ENCODE assay signal across 20 cellular contexts in the genomic region with DNA sequence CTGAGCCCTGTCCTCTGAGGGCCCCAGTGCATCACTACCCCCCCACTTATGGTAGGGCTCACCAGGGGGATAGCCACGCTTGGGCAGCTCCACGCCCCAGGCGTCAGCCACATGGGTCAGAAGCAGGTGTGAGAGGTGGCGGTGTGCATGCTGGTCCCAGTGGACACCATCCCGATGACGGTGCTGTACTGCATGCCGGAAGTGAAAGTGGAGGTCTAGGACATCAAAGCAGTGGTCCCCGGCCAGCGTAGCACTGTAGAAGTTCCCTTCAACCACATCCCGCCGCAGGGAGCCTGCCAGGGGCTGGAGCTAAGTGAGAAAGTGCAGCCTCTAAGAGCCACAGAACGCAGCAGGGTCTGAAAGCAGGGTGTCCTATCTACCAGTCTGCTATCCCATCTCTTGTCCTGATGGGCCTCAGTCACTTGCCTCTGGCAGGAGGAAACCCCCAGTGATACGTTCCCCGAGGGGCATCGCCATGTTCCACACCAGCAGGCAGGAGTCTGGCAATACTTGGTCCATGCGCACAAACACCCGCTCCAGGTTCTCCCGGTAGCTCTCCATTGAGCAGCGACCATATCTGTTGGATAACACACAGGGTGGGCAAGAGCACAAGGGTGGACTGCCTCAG. TPM values are rescaled to one million over a fixed set of nuclear protein-coding genes. Genes with fewer than 3 reads are reported as not detected.
DNase-seq lines count a peak whose midpoint lies in the region; ATAC-seq, FAIRE-seq and TF ChIP-seq lines count a peak whose summit lies in the region.
"Had no signal": no experiment of that assay in that cellular context is flagged by ENCODE, and none has a peak within 500 bp of the region (broad histone marks: within the 10 kb centered on the region; RNA-seq: fewer than 3 reads in every experiment).

No MANE protein-coding gene starts in this region.

- H3K27me3 ChIP-seq in GM12878 (replicated peaks in 1 of 2; ENCODE audit: control insufficient read depth in 2 of 2, insufficient read depth in 2 of 2, low read length in 1 of 2), result no peaks in the 10 kb centered on the region
- no peaks in the 10 kb centered on the region for H3K27me3 ChIP-seq in osteoblast (ENCODE audit: insufficient read depth, low read length)
- H3K27me3 ChIP-seq: esophagus squamous epithelium, pancreas, transverse colon had no signal

- peak overlapping the region; percentile 10 for H3K27ac Mint-ChIP-seq in activated T-cell treated with anti-CD3 and anti-CD28 coated beads, Interleukin-2, amount 50 U/mL, for 24 hours
- H3K27ac Mint-ChIP-seq in activated T-cell treated with anti-CD3 and anti-CD28 coated beads, Interleukin-2, amount 50 U/mL, for 72 hours, result no peak overlapping the region

- peaks cover 53% of the 10 kb centered on the region for H3K36me3 Mint-ChIP-seq in activated T-cell treated with anti-CD3 and anti-CD28 coated beads, Interleukin-2, amount 50 U/mL, for 24 hours (ENCODE audit: low read depth)
- H3K36me3 Mint-ChIP-seq in activated T-cell treated with anti-CD3 and anti-CD28 coated beads, Interleukin-2, amount 50 U/mL, for 72 hours (ENCODE audit: insufficient read depth in 2 of 2), result peaks cover 4 to 7% of the 10 kb centered on the region in 2 donors

- SMC1A ChIA-PET in GM12878 (lab: Charles Lee; ENCODE audit: uncharacterized antibody, unreplicated experiment), result interaction anchor here (1.2 kb wide), 1 partner anchor 11 kb away, joined by 3 read pairs; no protein-coding TSS in a partner anchor

- H3K4me3 ChIP-seq in GM12878 (no peak overlapping the region), osteoblast (ENCODE audit: insufficient read depth, low read length) (no peak overlapping the region)
- H3K4me3 ChIP-seq: esophagus squamous epithelium, pancreas, skin epidermis, transverse colon had no signal

- TF ChIP-seq POLR2A in GM12878 (IDR thresholded peaks at IDR 0.05; ENCODE audit: low read depth, low read length), result no peak

- peaks cover 3% of the 10 kb centered on the region for H3K9me3 Mint-ChIP-seq in activated T-cell treated with anti-CD3 and anti-CD28 coated beads, Interleukin-2, amount 50 U/mL, for 24 hours
- H3K9me3 Mint-ChIP-seq in activated T-cell treated with anti-CD3 and anti-CD28 coated beads, Interleukin-2, amount 50 U/mL, for 72 hours, result peaks cover 0 to 2% of the 10 kb centered on the region in 2 donors

- H3K27ac ChIP-seq in GM12878 (ENCODE audit: control insufficient read depth, insufficient read depth) (no peak overlapping the region), osteoblast (ENCODE audit: low read depth, low read length) (no peak overlapping the region)
- H3K27ac ChIP-seq: esophagus squamous epithelium, pancreas, skin epidermis, transverse colon had no signal

- CTCF ChIA-PET in GM12878 (lab: Yijun Ruan, JAX), result interaction anchor here (0.5 kb wide), 1 partner anchor 308 kb away, joined by 4 read pairs; no protein-coding TSS in a partner anchor

- POLR2A ChIA-PET in GM12878 (lab: Charles Lee), result interaction anchor here (0.6 kb wide), 1 partner anchor 364 kb away, joined by 4 read pairs; no protein-coding TSS in a partner anchor

- peaks cover 6% of the 10 kb centered on the region; the same call in 1 of the 2 replicates for H3K79me2 ChIP-seq in GM12878 (ENCODE audit: control insufficient read depth, insufficient read depth, low read length)
- H3K79me2 ChIP-seq in osteoblast (ENCODE audit: insufficient read depth, low read length), result peaks cover 18% of the 10 kb centered on the region

- H3K36me3 ChIP-seq in GM12878 (ENCODE audit: control insufficient read depth in 2 of 2, insufficient read depth in 2 of 2, low read length in 1 of 2), result no peaks in the 10 kb centered on the region
- H3K36me3 ChIP-seq in osteoblast (ENCODE audit: insufficient read depth, low read length), result peaks cover 20% of the 10 kb centered on the region
- H3K36me3 ChIP-seq: pancreas, transverse colon had no signal

- no peak for FAIRE-seq in GM12878 (lab: Jason Lieb, UNC)
- FAIRE-seq: pancreas had no signal

- no peak for DNase-seq in activated T-cell treated with anti-CD3 and anti-CD28 coated beads, Interleukin-2, amount 50 U/mL, for 24 hours
- DNase-seq in activated T-cell treated with anti-CD3 and anti-CD28 coated beads, Interleukin-2, amount 50 U/mL, for 72 hours, result no peak
- DNase-seq in GM10266 (ENCODE audit: extremely low spot score), result peak; percentile 20
- DNase-seq in GM12878 (ENCODE audit: low read depth, low spot score), result peak; percentile 34
- DNase-seq in osteoblast (ENCODE audit: insufficient read length, low spot score, missing footprints), result peak; percentile 58
- DNase-seq: ACHN; activated CD4-positive, alpha-beta T cell treated with anti-CD3 and anti-CD28 coated beads, Interleukin-2, amount 50 U/mL, for 4 hours; Caco-2; esophagus squamous epithelium; GF-D8; islet precursor cell; NCI-H226; Right ventricle myocardium superior; transverse colon had no signal

- no peak for ATAC-seq in activated T-cell treated with anti-CD3 and anti-CD28 coated beads, Interleukin-2, amount 50 U/mL, for 72 hours (replicated peaks in 1 of 2)
- ATAC-seq in GM12878 (peak; percentile 65), HG02610 (IDR thresholded peaks at IDR 0.05; ENCODE audit: unreplicated experiment) (no peak), HG03457 (IDR thresholded peaks at IDR 0.05; ENCODE audit: unreplicated experiment) (no peak)
- ATAC-seq in activated CD4-positive, CD25-positive, alpha-beta regulatory T cell treated with anti-CD3 and anti-CD28 coated beads, Interleukin-2, amount 50 U/mL, for 24 hours, result no peak
- ATAC-seq: pancreas had no signal

- no peak overlapping the region for H3K9ac ChIP-seq in GM12878 (ENCODE audit: control insufficient read depth, insufficient read depth, low read length)

- RAD21 ChIA-PET in GM12878 (lab: Charles Lee; ENCODE audit: unreplicated experiment), result no interaction called here

- peaks cover 14% of the 10 kb centered on the region for H3K4me1 ChIP-seq in GM12878 (ENCODE audit: control insufficient read depth, insufficient read depth, low read length)
- H3K4me1 ChIP-seq in osteoblast (ENCODE audit: insufficient read depth, low read length), result peaks cover 12% of the 10 kb centered on the region

- peaks cover 20% of the 10 kb centered on the region for H3K4me1 Mint-ChIP-seq in activated T-cell treated with anti-CD3 and anti-CD28 coated beads, Interleukin-2, amount 50 U/mL, for 24 hours (ENCODE audit: low read depth)
- H3K4me1 Mint-ChIP-seq in activated T-cell treated with anti-CD3 and anti-CD28 coated beads, Interleukin-2, amount 50 U/mL, for 72 hours (ENCODE audit: low read depth), result peaks cover 20% of the 10 kb centered on the region

- H3K4me2 ChIP-seq in GM12878 (ENCODE audit: control insufficient read depth, insufficient read depth), result peak overlapping the region; percentile 10
- H3K4me2 ChIP-seq in osteoblast (ENCODE audit: insufficient read depth, low read length), result no peak overlapping the region

- WGBS in GM12878 (ENCODE audit: insufficient coverage, insufficient replicate concordance, low lambda C conversion rate, missing lambda C conversion rate), result 73% methylated on average over 19 of the region's 19 CpGs

- H4K20me1 ChIP-seq in GM12878 (ENCODE audit: control insufficient read depth, insufficient read depth), result no peaks in the 10 kb centered on the region
- no peaks in the 10 kb centered on the region for H4K20me1 ChIP-seq in osteoblast (ENCODE audit: insufficient read depth, low read length)

- H3K4me3 Mint-ChIP-seq in activated T-cell treated with anti-CD3 and anti-CD28 coated beads, Interleukin-2, amount 50 U/mL, for 24 hours, result peak overlapping the region; percentile 20
- peak overlapping the region in 1 of 2 donors; percentile 6 for H3K4me3 Mint-ChIP-seq in activated T-cell treated with anti-CD3 and anti-CD28 coated beads, Interleukin-2, amount 50 U/mL, for 72 hours

- H2AFZ ChIP-seq in GM12878 (ENCODE audit: control insufficient read depth, low read depth, low read length), result no peak overlapping the region
- no peak overlapping the region for H2AFZ ChIP-seq in osteoblast (ENCODE audit: low read length)

- H3K9me3 ChIP-seq in GM12878 (replicated peaks; ENCODE audit: control insufficient read depth, insufficient read depth, low read length) (no peaks in the 10 kb centered on the region), osteoblast (ENCODE audit: low read depth, low read length) (no peaks in the 10 kb centered on the region)
- H3K9me3 ChIP-seq: Caco-2, esophagus squamous epithelium, pancreas, transverse colon had no signal

- in situ Hi-C loops in GM12878 (cut with MboI), result no loop called here

- no peaks in the 10 kb centered on the region for H3K27me3 Mint-ChIP-seq in activated T-cell treated with anti-CD3 and anti-CD28 coated beads, Interleukin-2, amount 50 U/mL, for 24 hours
- no peaks in the 10 kb centered on the region for H3K27me3 Mint-ChIP-seq in activated T-cell treated with anti-CD3 and anti-CD28 coated beads, Interleukin-2, amount 50 U/mL, for 72 hours (ENCODE audit: low read depth)

- intact Hi-C loops in GM12878 (cut with micrococcal nuclease; ENCODE audit: unreplicated experiment), result no loop called here

- no peak for TF ChIP-seq RAD21 in GM12878 (IDR thresholded peaks at IDR 0.05; ENCODE audit: insufficient read depth, low read depth, low read length)

- no peak for TF ChIP-seq EP300 in GM12878 (IDR thresholded peaks at IDR 0.05; ENCODE audit: borderline replicate concordance in 1 of 2, control insufficient read depth in 1 of 2, low read depth in 2 of 2, low read length in 2 of 2)

- BruUV-seq in GM12878 (replicated peaks; lab: Mats Ljungman, UMichigan), result no TSS peak

- TF ChIP-seq CTCF in GM10266 (IDR thresholded peaks at IDR 0.05; ENCODE audit: control insufficient read depth, insufficient read depth, low read depth, missing control alignments), result no peak
- no peak for TF ChIP-seq CTCF in GM12878 (IDR thresholded peaks at IDR 0.05 in 2 of 3, conservative IDR thresholded peaks at IDR 0.05 in 1 of 3; ENCODE audit: control insufficient read depth in 2 of 3, extremely low read depth in 1 of 3, insufficient read depth in 1 of 3, low read depth in 3 of 3, low read length in 3 of 3)
- no peak for TF ChIP-seq CTCF in osteoblast (IDR thresholded peaks at IDR 0.05; ENCODE audit: extremely low read depth, low read depth, low read length)

RNA-seq across cellular contexts. Expression of gene PCED1A, which starts 2.2 kb away (rescaled TPM):
- total RNA-seq in activated T-cell treated with anti-CD3 and anti-CD28 coated beads, Interleukin-2, amount 50 U/mL, for 72 hours, result 10 to 100 TPM; 52.8 to 58.9 TPM
- total RNA-seq in GM12878 (2013; cell fraction: nucleolus; rRNA removed), result 46.9 and 56.1 TPM in 2 replicates
- total RNA-seq in GM12878 (2014; rRNA removed) (16.0 and 17.8 TPM in 2 replicates), GM12878 (2014; rRNA removed; fragmentation: Illumina TruSeq; extraction: Trizol) (9.1 and 9.5 TPM in 2 replicates), GM12878 (2021) (24.0 and 28.6 TPM in 2 replicates), osteoblast (21.5 and 24.2 TPM in 2 replicates)
- polyA plus RNA-seq in GM12878 (2011; ENCODE audit: low read depth), result 11.6 TPM
- polyA plus RNA-seq in GM12878 (2011; rRNA removed) (9.1 and 18.8 TPM in 2 replicates), GM12878 (2014; fragmentation: Illumina TruSeq; extraction: Trizol) (3.9 and 11.3 TPM in 2 replicates), GM12878 (2014; fragmentation: Nextera tagmentation; extraction: Ambion mirVana) (10 to 100 TPM in 1 of 2 experiments, 1 to 10 TPM in 1; 4.5 to 12.7 TPM), GM12878 (2014; rRNA removed) (30.9 and 33.7 TPM in 2 replicates), GM12878 (2016; fragmentation: Nextera tagmentation; extraction: Ambion mirVana) (10 to 100 TPM in 1 of 2 experiments, 1 to 10 TPM in 1; 7.0 to 11.2 TPM)
- 20.9 and 28.3 TPM in 2 replicates for polyA plus RNA-seq in GM12878 (2011; cell fraction: cytosol; rRNA removed)
- 114 and 156 TPM in 2 replicates for polyA plus RNA-seq in GM12878 (2011; cell fraction: nucleus; rRNA removed)
- polyA plus RNA-seq in GM12878 (2012), result 30.4 and 31.3 TPM in 2 replicates
- polyA minus RNA-seq in GM12878 (2011; rRNA and poly(A)+ RNA removed), result 4.1 and 6.3 TPM in 2 replicates
- 6.7 and 10.7 TPM in 2 replicates for polyA minus RNA-seq in GM12878 (2011; cell fraction: cytosol; rRNA and poly(A)+ RNA removed)
- 16.2 and 19.4 TPM in 2 replicates for polyA minus RNA-seq in GM12878 (2011; cell fraction: nucleus; rRNA and poly(A)+ RNA removed)

RNA-seq across cellular contexts. Expression of gene VPS16, which starts 2.3 kb away (rescaled TPM):
- 10 to 100 TPM; 54.3 to 60.7 TPM for total RNA-seq in activated T-cell treated with anti-CD3 and anti-CD28 coated beads, Interleukin-2, amount 50 U/mL, for 72 hours
- 24.4 and 24.7 TPM in 2 replicates for total RNA-seq in GM12878 (2013; cell fraction: nucleolus; rRNA removed)
- total RNA-seq in GM12878 (2014; rRNA removed) (26.6 and 27.2 TPM in 2 replicates), GM12878 (2014; rRNA removed; fragmentation: Illumina TruSeq; extraction: Trizol) (16.1 and 16.8 TPM in 2 replicates), GM12878 (2021) (35.9 and 37.5 TPM in 2 replicates), osteoblast (36.2 and 40.1 TPM in 2 replicates)
- polyA plus RNA-seq in GM12878 (2011; ENCODE audit: low read depth), result 15.1 TPM
- polyA plus RNA-seq in GM12878 (2011; rRNA removed) (15.6 and 29.9 TPM in 2 replicates), GM12878 (2014; fragmentation: Illumina TruSeq; extraction: Trizol) (9.5 and 18.1 TPM in 2 replicates), GM12878 (2014; fragmentation: Nextera tagmentation; extraction: Ambion mirVana) (10 to 100 TPM in 1 of 2 experiments, 1 to 10 TPM in 1; 8.4 to 19.4 TPM), GM12878 (2014; rRNA removed) (31.8 and 34.3 TPM in 2 replicates), GM12878 (2016; fragmentation: Nextera tagmentation; extraction: Ambion mirVana) (10 to 100 TPM; 26.3 to 26.5 TPM)
- 32.6 and 42.1 TPM in 2 replicates for polyA plus RNA-seq in GM12878 (2011; cell fraction: cytosol; rRNA removed)
- polyA plus RNA-seq in GM12878 (2011; cell fraction: nucleus; rRNA removed), result 161 and 180 TPM in 2 replicates
- polyA plus RNA-seq in GM12878 (2012), result 22.8 and 23.0 TPM in 2 replicates
- 31.6 and 44.2 TPM in 2 replicates for polyA minus RNA-seq in GM12878 (2011; rRNA and poly(A)+ RNA removed)
- polyA minus RNA-seq in GM12878 (2011; cell fraction: cytosol; rRNA and poly(A)+ RNA removed), result 14.2 and 15.5 TPM in 2 replicates
- 34.2 and 39.6 TPM in 2 replicates for polyA minus RNA-seq in GM12878 (2011; cell fraction: nucleus; rRNA and poly(A)+ RNA removed)

RNA-seq across cellular contexts. Expression of gene TMEM239, which starts 22.1 kb away (rescaled TPM):
- total RNA-seq in activated T-cell treated with anti-CD3 and anti-CD28 coated beads, Interleukin-2, amount 50 U/mL, for 72 hours, result not detected
- total RNA-seq in GM12878 (2013; cell fraction: nucleolus; rRNA removed), result not detected in 2 replicates
- total RNA-seq in GM12878 (2014; rRNA removed) (not detected in 2 replicates), GM12878 (2014; rRNA removed; fragmentation: Illumina TruSeq; extraction: Trizol) (not detected in 2 replicates), GM12878 (2021) (not detected in 2 replicates), osteoblast (under 0.01 TPM in 1 of 2 replicates, not detected in the other)
- polyA plus RNA-seq in GM12878 (2011; ENCODE audit: low read depth), result not detected
- polyA plus RNA-seq in GM12878 (2011; rRNA removed) (not detected in 2 replicates), GM12878 (2014; fragmentation: Illumina TruSeq; extraction: Trizol) (not detected in 2 replicates), GM12878 (2014; fragmentation: Nextera tagmentation; extraction: Ambion mirVana) (not detected), GM12878 (2014; rRNA removed) (not detected in 2 replicates), GM12878 (2016; fragmentation: Nextera tagmentation; extraction: Ambion mirVana) (not detected)
- polyA plus RNA-seq in GM12878 (2011; cell fraction: cytosol; rRNA removed), result not detected in 2 replicates
- polyA plus RNA-seq in GM12878 (2011; cell fraction: nucleus; rRNA removed), result not detected in 2 replicates
- not detected in 2 replicates for polyA plus RNA-seq in GM12878 (2012)
- polyA minus RNA-seq in GM12878 (2011; rRNA and poly(A)+ RNA removed), result not detected in 2 replicates
- polyA minus RNA-seq in GM12878 (2011; cell fraction: cytosol; rRNA and poly(A)+ RNA removed), result not detected in 2 replicates
- polyA minus RNA-seq in GM12878 (2011; cell fraction: nucleus; rRNA and poly(A)+ RNA removed), result not detected in 2 replicates
- total RNA-seq: Caco-2, esophagus squamous epithelium, HT-29, pancreas, Right ventricle myocardium superior, transverse colon had no signal
- polyA plus RNA-seq: pancreas had no signal

RNA-seq across cellular contexts. Expression of gene C20orf141, which starts 23.5 kb away (rescaled TPM):
- not detected for total RNA-seq in activated T-cell treated with anti-CD3 and anti-CD28 coated beads, Interleukin-2, amount 50 U/mL, for 72 hours
- not detected in 2 replicates for total RNA-seq in GM12878 (2013; cell fraction: nucleolus; rRNA removed)
- total RNA-seq in GM12878 (2014; rRNA removed) (not detected in 2 replicates), GM12878 (2014; rRNA removed; fragmentation: Illumina TruSeq; extraction: Trizol) (not detected in 2 replicates), GM12878 (2021) (not detected in 2 replicates), osteoblast (0.29 and 0.36 TPM in 2 replicates)
- not detected for polyA plus RNA-seq in GM12878 (2011; ENCODE audit: low read depth)
- polyA plus RNA-seq in GM12878 (2011; rRNA removed) (not detected in 2 replicates), GM12878 (2014; fragmentation: Illumina TruSeq; extraction: Trizol) (not detected in 2 replicates), GM12878 (2014; fragmentation: Nextera tagmentation; extraction: Ambion mirVana) (not detected), GM12878 (2014; rRNA removed) (not detected in 2 replicates), GM12878 (2016; fragmentation: Nextera tagmentation; extraction: Ambion mirVana) (not detected)
- not detected in 2 replicates for polyA plus RNA-seq in GM12878 (2011; cell fraction: cytosol; rRNA removed)
- polyA plus RNA-seq in GM12878 (2011; cell fraction: nucleus; rRNA removed), result not detected in 2 replicates
- polyA plus RNA-seq in GM12878 (2012), result not detected in 2 replicates
- not detected in 2 replicates for polyA minus RNA-seq in GM12878 (2011; rRNA and poly(A)+ RNA removed)
- polyA minus RNA-seq in GM12878 (2011; cell fraction: cytosol; rRNA and poly(A)+ RNA removed), result not detected in 2 replicates
- not detected in 2 replicates for polyA minus RNA-seq in GM12878 (2011; cell fraction: nucleus; rRNA and poly(A)+ RNA removed)
- total RNA-seq: Caco-2, esophagus squamous epithelium, HT-29, pancreas, Right ventricle myocardium superior, transverse colon had no signal

RNA-seq across cellular contexts. Expression of gene PTPRA, which starts 35.0 kb away (rescaled TPM):
- total RNA-seq in activated T-cell treated with anti-CD3 and anti-CD28 coated beads, Interleukin-2, amount 50 U/mL, for 72 hours, result 10 to 100 TPM; 81.2 to 85.9 TPM
- 90.5 and 96.2 TPM in 2 replicates for total RNA-seq in GM12878 (2013; cell fraction: nucleolus; rRNA removed)
- total RNA-seq in GM12878 (2014; rRNA removed), result 33.6 and 34.3 TPM in 2 replicates
- total RNA-seq in GM12878 (2014; rRNA removed; fragmentation: Illumina TruSeq; extraction: Trizol), result 26.5 and 28.9 TPM in 2 replicates
- total RNA-seq in GM12878 (2021), result 39.3 and 40.2 TPM in 2 replicates
- polyA plus RNA-seq in GM12878 (2011; ENCODE audit: low read depth), result 18.7 TPM
- polyA plus RNA-seq in GM12878 (2011; rRNA removed), result 61.9 and 75.7 TPM in 2 replicates
- polyA plus RNA-seq in GM12878 (2011; cell fraction: cytosol; rRNA removed), result 36.1 and 37.8 TPM in 2 replicates
- 48.7 and 58.2 TPM in 2 replicates for polyA plus RNA-seq in GM12878 (2011; cell fraction: nucleus; rRNA removed)
- 22.9 and 28.1 TPM in 2 replicates for polyA plus RNA-seq in GM12878 (2012)
- polyA plus RNA-seq in GM12878 (2014; fragmentation: Illumina TruSeq; extraction: Trizol), result 62.1 and 71.5 TPM in 2 replicates
- polyA plus RNA-seq in GM12878 (2014; fragmentation: Nextera tagmentation; extraction: Ambion mirVana), result 1 to 10 TPM; 3.9 to 8.0 TPM
- 34.9 and 36.0 TPM in 2 replicates for polyA plus RNA-seq in GM12878 (2014; rRNA removed)
- polyA plus RNA-seq in GM12878 (2016; fragmentation: Nextera tagmentation; extraction: Ambion mirVana), result 10 to 100 TPM; 15.6 to 36.5 TPM
- polyA minus RNA-seq in GM12878 (2011; rRNA and poly(A)+ RNA removed), result 43.7 and 65.3 TPM in 2 replicates
- 15.0 and 20.7 TPM in 2 replicates for polyA minus RNA-seq in GM12878 (2011; cell fraction: cytosol; rRNA and poly(A)+ RNA removed)
- 19.7 and 23.9 TPM in 2 replicates for polyA minus RNA-seq in GM12878 (2011; cell fraction: nucleus; rRNA and poly(A)+ RNA removed)
- 44.2 and 51.0 TPM in 2 replicates for total RNA-seq in osteoblast

Comparison
In these comparisons a context has a peak if more than half of its experiments do, and no peak if none do; other contexts are left out.
1. DNase-seq: peak in GM10266 (single experiment), GM12878 (single experiment) and osteoblast (single experiment); none in activated T-cell treated with anti-CD3 and anti-CD28 coated beads, Interleukin-2, amount 50 U/mL, for 24 hours (single experiment) and activated T-cell treated with anti-CD3 and anti-CD28 coated beads, Interleukin-2, amount 50 U/mL, for 72 hours (0 of 2).